8 cellular contexts compared by ENCODE assay signal in genomic region chr20:36051318-36052116, GRCh38.
DNase-seq lines count a peak whose midpoint lies in the region; ATAC-seq, FAIRE-seq and TF ChIP-seq lines count a peak whose summit lies in the region.

No MANE protein-coding gene starts in this region.

- CTCF ChIA-PET in Panc1 (lab: Charles Lee): no interaction called here

- H3K27ac ChIP-seq in Panc1 (ENCODE audit: low read length): peak overlapping the region; percentile 98
- H3K27ac ChIP-seq in parathyroid adenoma: peak overlapping the region; percentile 94

- H3K4me1 ChIP-seq in Panc1 (ENCODE audit: control insufficient read depth, insufficient read depth, low read length) (peaks cover 7% of the 10 kb centered on the region), parathyroid adenoma (peaks cover 16% of the 10 kb centered on the region)

- H3K79me2 ChIP-seq in parathyroid adenoma: peaks cover 25% of the 10 kb centered on the region

- DNase-seq in ELF-1 (ENCODE audit: low read depth, low spot score) (peak; percentile 44), Panc1 (ENCODE audit: low read depth, low spot score) (no peak), epithelial cell of esophagus (ENCODE audit: low read depth) (no peak), GM12892 (ENCODE audit: insufficient read length) (no peak), glomerular visceral epithelial cell (ENCODE audit: extremely low spot score) (no peak)

- TF ChIP-seq CTCF in Panc1 (IDR thresholded peaks at IDR 0.05) (no peak), epithelial cell of esophagus (IDR thresholded peaks at IDR 0.05; ENCODE audit: insufficient read depth, low read depth, low read length, missing control alignments) (no peak), parathyroid adenoma (IDR thresholded peaks at IDR 0.05) (no peak)

- in situ Hi-C loops in Panc1 (cut with HindIII; ENCODE audit: low pct_unique_long_range_greater_than_20kb, low sequenced_read_pairs): no loop called here

- ATAC-seq in Panc1 (no peak), HG02588 (IDR thresholded peaks at IDR 0.05; ENCODE audit: unreplicated experiment) (no peak), GM21526 (IDR thresholded peaks at IDR 0.05; ENCODE audit: low FRiP score, unreplicated experiment) (no peak)

- BruUV-seq in Panc1 (replicated peaks; lab: Mats Ljungman, UMichigan): no TSS peak

- no peak for FAIRE-seq in GM12892 (lab: Jason Lieb, UNC)

- H3K9me3 ChIP-seq in Panc1 (ENCODE audit: control insufficient read depth, insufficient read depth, low read depth, low read length) (no peaks in the 10 kb centered on the region), parathyroid adenoma (ENCODE audit: control insufficient read depth, low read length) (no peaks in the 10 kb centered on the region)

- H3K4me3 ChIP-seq in Panc1 (ENCODE audit: low read depth in 2 of 2, low read length in 2 of 2): peak overlapping the region; percentile 70 to 91
- peak overlapping the region; percentile 67 for H3K4me3 ChIP-seq in epithelial cell of esophagus (ENCODE audit: low read length)
- H3K4me3 ChIP-seq in parathyroid adenoma (ENCODE audit: low read depth, low read length): peak overlapping the region; percentile 98

- H3K9ac ChIP-seq in parathyroid adenoma: no peak overlapping the region

- TF ChIP-seq POLR2A in GM12892 (IDR thresholded peaks at IDR 0.05; ENCODE audit: low read depth, low read length): no peak

- intact Hi-C loops in Panc1 (cut with micrococcal nuclease; ENCODE audit: unreplicated experiment): no loop called here

- peak overlapping the region; percentile 77 for H3K4me2 ChIP-seq in parathyroid adenoma (ENCODE audit: low read length)

- POLR2A ChIA-PET in Panc1 (lab: Charles Lee): no interaction called here

- peak overlapping the region; percentile 96 for H2AFZ ChIP-seq in parathyroid adenoma

- H3K36me3 ChIP-seq in Panc1 (ENCODE audit: control insufficient read depth, insufficient read depth, low read length): no peaks in the 10 kb centered on the region
- H3K36me3 ChIP-seq in parathyroid adenoma (ENCODE audit: control insufficient read depth, insufficient read depth, low read length): no peaks in the 10 kb centered on the region

- H3K27me3 ChIP-seq in Panc1 (ENCODE audit: control insufficient read depth, insufficient read depth, low read length) (no peaks in the 10 kb centered on the region), parathyroid adenoma (ENCODE audit: control insufficient read depth, insufficient read depth, low read length) (no peaks in the 10 kb centered on the region)
